21 cellular contexts compared by ENCODE assay signal in genomic region chr11:85257837-85258236, GRCh38.
"Had no signal": no experiment of that assay in that cellular context is flagged by ENCODE, and none has a peak within 500 bp of the region (broad histone marks: within the 10 kb centered on the region; RNA-seq: fewer than 3 reads in every experiment).

No MANE protein-coding gene starts in this region.

- H3K27me3 Mint-ChIP-seq: activated B cell treated with CpG ODN at 0.5 μM for 24 hours; activated CD4-positive, alpha-beta T cell treated with anti-CD3 and anti-CD28 coated beads for 36 hours; activated naive CD8-positive, alpha-beta T cell treated with anti-CD3 and anti-CD28 coated beads for 36 hours; central memory CD8-positive, alpha-beta T cell; effector memory CD8-positive, alpha-beta T cell; naive thymus-derived CD4-positive, alpha-beta T cell; stimulated activated naive CD8-positive, alpha-beta T cell treated with anti-CD3 and anti-CD28 coated beads, Interleukin-15, amount 100 ng/mL, for 72 hours had no signal

- ATAC-seq: activated CD4-positive, alpha-beta T cell treated with anti-CD3 and anti-CD28 coated beads for 36 hours; effector memory CD8-positive, alpha-beta T cell; esophagus mucosa; left lung; naive thymus-derived CD4-positive, alpha-beta T cell; right lobe of liver; stimulated activated effector memory CD8-positive, alpha-beta T cell treated with anti-CD3 and anti-CD28 coated beads, Interleukin-12 subunit alpha, Interleukin-12 subunit beta, amount 100 ng/mL, for 72 hours; stimulated activated naive CD8-positive, alpha-beta T cell treated with anti-CD3 and anti-CD28 coated beads, Interleukin-15, amount 100 ng/mL, for 72 hours had no signal

- H3K9me3 Mint-ChIP-seq: activated naive CD8-positive, alpha-beta T cell treated with anti-CD3 and anti-CD28 coated beads for 36 hours; neural progenitor cell had no signal

- H3K36me3 Mint-ChIP-seq: neural progenitor cell; stimulated activated effector memory CD8-positive, alpha-beta T cell treated with anti-CD3 and anti-CD28 coated beads, Interleukin-12 subunit alpha, Interleukin-12 subunit beta, amount 100 ng/mL, for 72 hours had no signal

- H3K4me3 Mint-ChIP-seq: activated B cell treated with CpG ODN at 0.5 μM for 24 hours; activated CD4-positive, alpha-beta T cell treated with anti-CD3 and anti-CD28 coated beads for 36 hours; activated naive CD8-positive, alpha-beta T cell treated with anti-CD3 and anti-CD28 coated beads for 36 hours; central memory CD8-positive, alpha-beta T cell; effector memory CD8-positive, alpha-beta T cell; immature natural killer cell; naive thymus-derived CD4-positive, alpha-beta T cell; neural progenitor cell; stimulated activated effector memory CD8-positive, alpha-beta T cell treated with anti-CD3 and anti-CD28 coated beads, Interleukin-12 subunit alpha, Interleukin-12 subunit beta, amount 100 ng/mL, for 72 hours; stimulated activated naive CD8-positive, alpha-beta T cell treated with anti-CD3 and anti-CD28 coated beads, Interleukin-15, amount 100 ng/mL, for 72 hours had no signal

- DNase-seq: activated B cell treated with CpG ODN at 0.5 μM for 24 hours; activated CD4-positive, alpha-beta T cell treated with anti-CD3 and anti-CD28 coated beads for 36 hours; activated CD4-positive, alpha-beta T cell treated with anti-CD3 and anti-CD28 coated beads, Interleukin-2, amount 50 U/mL, for 48 hours; activated naive CD4-positive, alpha-beta T cell treated with Interleukin-2 at 50 U/mL for 16 hours; activated naive CD8-positive, alpha-beta T cell treated with anti-CD3 and anti-CD28 coated beads for 36 hours; activated T-cell treated with anti-CD3 and anti-CD28 coated beads, Interleukin-2, amount 50 U/mL, for 48 hours; effector memory CD8-positive, alpha-beta T cell; foreskin melanocyte; immature natural killer cell; kidney glomerular epithelial cell; left lung; naive thymus-derived CD4-positive, alpha-beta T cell; posterior cingulate gyrus; right lobe of liver; stimulated activated CD4-positive, alpha-beta T cell treated with anti-CD3 and anti-CD28 coated beads, Interleukin-2, amount 100 ng/mL, for 24 hours; stimulated activated naive CD8-positive, alpha-beta T cell treated with anti-CD3 and anti-CD28 coated beads, Interleukin-15, amount 100 ng/mL, for 72 hours; tibial artery had no signal

- H3K27ac Mint-ChIP-seq: activated B cell treated with CpG ODN at 0.5 μM for 24 hours; activated CD4-positive, alpha-beta T cell treated with anti-CD3 and anti-CD28 coated beads for 36 hours; activated naive CD8-positive, alpha-beta T cell treated with anti-CD3 and anti-CD28 coated beads for 36 hours; effector memory CD8-positive, alpha-beta T cell; immature natural killer cell; naive thymus-derived CD4-positive, alpha-beta T cell; neural progenitor cell; stimulated activated effector memory CD8-positive, alpha-beta T cell treated with anti-CD3 and anti-CD28 coated beads, Interleukin-12 subunit alpha, Interleukin-12 subunit beta, amount 100 ng/mL, for 72 hours; stimulated activated naive CD8-positive, alpha-beta T cell treated with anti-CD3 and anti-CD28 coated beads, Interleukin-15, amount 100 ng/mL, for 72 hours had no signal

- H3K4me1 Mint-ChIP-seq: activated CD4-positive, alpha-beta T cell treated with anti-CD3 and anti-CD28 coated beads for 36 hours; activated naive CD8-positive, alpha-beta T cell treated with anti-CD3 and anti-CD28 coated beads for 36 hours; central memory CD8-positive, alpha-beta T cell; immature natural killer cell; naive thymus-derived CD4-positive, alpha-beta T cell; neural progenitor cell; stimulated activated effector memory CD8-positive, alpha-beta T cell treated with anti-CD3 and anti-CD28 coated beads, Interleukin-12 subunit alpha, Interleukin-12 subunit beta, amount 100 ng/mL, for 72 hours; stimulated activated naive CD8-positive, alpha-beta T cell treated with anti-CD3 and anti-CD28 coated beads, Interleukin-15, amount 100 ng/mL, for 72 hours had no signal
